In the genomic region with DNA sequence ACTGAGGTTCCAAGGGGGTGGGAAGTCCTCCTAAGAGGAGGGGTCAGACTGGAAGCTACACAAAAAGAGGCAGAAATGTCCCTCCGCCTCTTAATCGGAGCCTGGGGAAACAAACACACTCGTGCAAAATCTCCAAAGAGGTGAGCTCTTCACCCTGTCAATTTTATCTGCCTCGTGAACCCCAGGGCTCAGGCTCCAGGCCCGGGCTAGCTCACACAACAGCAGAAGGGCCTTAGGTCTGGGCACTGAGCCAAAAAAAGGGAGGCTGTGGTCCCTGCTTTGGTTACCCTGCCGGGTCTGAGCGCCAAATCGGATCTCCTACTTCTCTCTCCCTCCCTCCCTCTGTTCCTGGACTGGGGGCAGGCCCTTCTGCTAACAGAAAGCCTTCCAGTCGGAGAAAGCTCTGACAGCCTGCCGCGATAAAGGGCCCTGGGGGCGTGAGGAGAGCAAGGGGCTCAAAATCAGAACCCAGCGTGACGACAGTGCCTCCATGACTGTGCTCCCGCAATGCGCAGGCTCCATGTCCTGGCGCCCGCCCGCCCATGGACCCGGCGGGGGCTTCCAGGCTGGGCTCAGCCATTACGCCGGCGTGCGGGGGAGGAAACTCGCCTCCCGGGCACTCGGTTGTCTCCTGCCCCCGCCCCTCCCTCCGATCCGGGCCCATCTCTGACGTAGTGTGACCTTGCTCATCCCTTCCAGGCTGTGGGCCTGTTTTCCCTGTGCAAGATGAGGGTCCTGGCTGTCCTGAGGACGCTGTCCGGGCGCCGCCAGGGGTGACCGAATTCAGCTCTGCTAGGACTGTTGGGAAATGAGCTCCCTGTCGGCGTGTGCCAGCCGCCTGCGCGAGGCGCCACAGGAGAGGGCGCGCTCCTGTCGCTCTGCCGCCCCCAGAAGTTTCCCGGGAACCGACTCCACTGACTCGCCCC, we compare ENCODE assay signal across 8 cellular contexts. TPM values are rescaled to one million over a fixed set of nuclear protein-coding genes. Genes with fewer than 3 reads are reported as not detected.
A peak's percentile ranks its signal among the peaks of the same experiment; 100 is the strongest.
DNase-seq lines count a peak whose midpoint lies in the region; ATAC-seq lines count a peak whose summit lies in the region.

No MANE protein-coding gene starts in this region.

- DNase-seq in CMK (ENCODE audit: low read depth) (peak; percentile 65), HUDEP-2 (lab: John Stamatoyannopoulos, UW; ENCODE audit: unreplicated experiment in 76 of 76) (peak in 74 of 76 experiments; percentile 44 to 89 (median 79)), NOMO-1 treated with dmso at 0.1 percent for 144 hours (lab: John Stamatoyannopoulos, UW; ENCODE audit: unreplicated experiment) (peak; percentile 78)
- DNase-seq in activated CD8-positive, alpha-beta memory T cell treated with anti-CD3 and anti-CD28 coated beads, Interleukin-2, amount 50 U/mL, for 1 hour (ENCODE audit: extremely low read depth) = peak; percentile 34
- peak; percentile 30 for DNase-seq in stimulated activated CD8-positive, alpha-beta memory T cell treated with anti-CD3 and anti-CD28 coated beads, Interleukin-15, amount 100 ng/mL, for 1 hour (ENCODE audit: low read depth)

- H3K27ac ChIP-seq in mesodermal cell (ENCODE audit: low read depth, low read length, severe bottlenecking) = peak overlapping the region; percentile 98

- H3K4me3 ChIP-seq in endocrine pancreas (ENCODE audit: control insufficient read depth, insufficient read depth, low read length) (peak overlapping the region; percentile 35), mesodermal cell (ENCODE audit: extremely low read depth, insufficient read depth, low read length, poor library complexity, severe bottlenecking) (peak overlapping the region; percentile 57)

- no peaks in the 10 kb centered on the region for H3K27me3 ChIP-seq in endocrine pancreas (ENCODE audit: control insufficient read depth, insufficient read depth, low read length)

- H3K9me3 ChIP-seq in endocrine pancreas (ENCODE audit: control insufficient read depth, low read length) = no peaks in the 10 kb centered on the region
- no peaks in the 10 kb centered on the region for H3K9me3 ChIP-seq in mesodermal cell (ENCODE audit: control insufficient read depth, low read length)

- no peaks in the 10 kb centered on the region for H3K36me3 ChIP-seq in endocrine pancreas (ENCODE audit: control insufficient read depth, insufficient read depth, low read length)
- H3K36me3 ChIP-seq in mesodermal cell (ENCODE audit: control insufficient read depth, insufficient read depth, low read length) = no peaks in the 10 kb centered on the region

- 2 to 5% methylated on average over 43 to 47 of the region's 50 CpGs for WGBS in mesodermal cell (ENCODE audit: insufficient coverage in 2 of 2), 2 experiments

- H3K9ac ChIP-seq in endocrine pancreas (ENCODE audit: control insufficient read depth, insufficient read depth, low read length) = peak overlapping the region; percentile 81

- ATAC-seq in GM21381 (IDR thresholded peaks at IDR 0.05; ENCODE audit: unreplicated experiment) = peak; percentile 40

- H3K4me1 ChIP-seq in endocrine pancreas (ENCODE audit: control insufficient read depth, insufficient read depth, low read length) = peaks cover 10% of the 10 kb centered on the region
- H3K4me1 ChIP-seq in mesodermal cell (ENCODE audit: control insufficient read depth, insufficient read depth, low read length, poor library complexity, severe bottlenecking) = peaks cover 13% of the 10 kb centered on the region

RNA-seq across cellular contexts. Expression of a gene that starts 0.9 kb away (rescaled TPM):
- polyA plus RNA-seq in mesodermal cell (2013, experiment 1 of 2) = 0.77 TPM
- 0.81 TPM for polyA plus RNA-seq in mesodermal cell (2013, experiment 2 of 2)

RNA-seq across cellular contexts. Expression of a gene that starts 35.8 kb away (rescaled TPM):
- 41.5 TPM for polyA plus RNA-seq in mesodermal cell (2013, experiment 1 of 2)
- polyA plus RNA-seq in mesodermal cell (2013, experiment 2 of 2) = 33.3 TPM

Comparison
In these comparisons a context has a peak if more than half of its experiments do, and no peak if none do; other contexts are left out.
1. Peak in every context shown above with its lines: DNase-seq, ATAC-seq, H3K4me3 ChIP-seq and H3K27ac ChIP-seq.